10 cellular contexts compared by ENCODE assay signal in the genomic region with DNA sequence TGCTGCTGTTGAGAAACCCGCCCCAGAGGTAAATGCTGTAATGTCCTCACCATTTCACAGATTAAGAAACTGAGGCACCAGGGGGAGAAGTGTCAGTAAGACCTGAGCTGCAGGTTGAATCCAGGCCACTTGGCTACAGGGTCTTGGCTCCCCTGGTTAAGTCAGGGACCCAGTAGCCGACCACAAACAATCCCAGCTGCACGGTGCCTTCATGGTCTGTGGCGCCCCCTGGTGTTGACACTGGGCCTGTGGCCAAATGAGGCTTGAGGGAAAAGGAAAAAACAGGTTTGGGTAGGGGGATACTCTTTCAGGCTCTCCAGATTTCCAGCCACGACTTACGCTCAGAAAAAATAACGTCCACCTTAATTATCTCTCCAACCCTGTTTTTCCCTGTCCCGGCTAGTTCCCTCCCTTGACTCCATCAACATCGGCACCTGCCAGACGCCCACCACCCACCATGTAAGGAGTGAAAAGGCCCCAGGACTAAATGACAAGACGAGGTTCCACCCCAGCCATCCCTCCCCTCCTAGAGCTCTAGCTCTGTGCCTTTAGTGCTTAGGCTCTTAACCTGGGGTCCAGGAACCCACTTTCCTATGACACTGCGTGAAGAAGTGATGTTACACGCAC. TPM values are rescaled to one million over a fixed set of nuclear protein-coding genes. Genes with fewer than 3 reads are reported as not detected.
DNase-seq lines count a peak whose midpoint lies in the region; ATAC-seq and TF ChIP-seq lines count a peak whose summit lies in the region.
"Had no signal": no experiment of that assay in that cellular context is flagged by ENCODE, and none has a peak within 500 bp of the region (broad histone marks: within the 10 kb centered on the region; RNA-seq: fewer than 3 reads in every experiment).

No MANE protein-coding gene starts in this region.

- no peak overlapping the region for H3K27ac Mint-ChIP-seq in naive B cell
- H3K27ac Mint-ChIP-seq: dendritic cell treated with granulocyte-macrophage colony-stimulating factor and Interleukin-4, amounts not matched to agents 40 ng/mL and 50 ng/mL, for 4 days had no signal

- H3K27me3 Mint-ChIP-seq in naive B cell = peaks cover 0 to 7% (median 0%) of the 10 kb centered on the region in 3 donors

- H3K4me3 Mint-ChIP-seq in naive B cell = no peak overlapping the region
- H3K4me3 Mint-ChIP-seq: dendritic cell treated with granulocyte-macrophage colony-stimulating factor and Interleukin-4, amounts not matched to agents 40 ng/mL and 50 ng/mL, for 4 days had no signal

- TF ChIP-seq CTCF in GM12874 (IDR thresholded peaks at IDR 0.05; ENCODE audit: insufficient read depth, low read depth, low read length) (peak; percentile 80), dorsolateral prefrontal cortex (IDR thresholded peaks at IDR 0.05 in 54 of 56, conservative IDR thresholded peaks at IDR 0.05 in 2 of 56; ENCODE audit: low read depth in 1 of 56, partially characterized antibody in 56 of 56) (peak; percentile 37 to 97 (median 86)), suprapubic skin (IDR thresholded peaks at IDR 0.05) (peak in 1 of 2 donors; percentile 79)

- H3K27ac ChIP-seq in dorsolateral prefrontal cortex = no peak overlapping the region
- no peak overlapping the region for H3K27ac ChIP-seq in suprapubic skin

- no peaks in the 10 kb centered on the region for H3K9me3 ChIP-seq in suprapubic skin
- H3K9me3 ChIP-seq: HAP-1 had no signal

- H3K36me3 ChIP-seq in suprapubic skin = no peaks in the 10 kb centered on the region
- H3K36me3 ChIP-seq: HAP-1 had no signal

- H3K4me1 Mint-ChIP-seq in naive B cell = peaks cover 0 to 9% (median 2%) of the 10 kb centered on the region in 3 donors

- no peaks in the 10 kb centered on the region for H3K4me1 ChIP-seq in suprapubic skin
- H3K4me1 ChIP-seq: HAP-1 had no signal

- no peak overlapping the region for H3K4me3 ChIP-seq in dorsolateral prefrontal cortex
- H3K4me3 ChIP-seq in suprapubic skin = no peak overlapping the region
- H3K4me3 ChIP-seq: HAP-1 had no signal

- no peak for TF ChIP-seq EP300 in suprapubic skin (IDR thresholded peaks at IDR 0.05)

- 57% methylated on average over 13 of the region's 13 CpGs for WGBS in suprapubic skin

- peaks cover 0 to 8% of the 10 kb centered on the region in 2 donors for H3K36me3 Mint-ChIP-seq in naive B cell

- DNase-seq in AG08395 (ENCODE audit: low spot score) (peak; percentile 45), T follicular helper cell (ENCODE audit: low read depth) (peak; percentile 47), dorsolateral prefrontal cortex (peak in 1 of 10 donors; percentile 56), naive B cell (peak; percentile 35), suprapubic skin (ENCODE audit: low spot score in 2 of 2) (no peak), NCI-H1092 treated with DMSO at 0.1 percent for 48 hours (lab: John Stamatoyannopoulos, UW) (no peak), cortex of kidney (lab: John Stamatoyannopoulos, UW) (no peak)

- intact Hi-C loops in dorsolateral prefrontal cortex (cut with DNase I) = loop anchor here in 1 of 2 donors (1.0 to 10.0 kb wide), 2 partner anchors 165 to 269 kb away; no protein-coding TSS in a partner anchor

- no peak for TF ChIP-seq POLR2A in suprapubic skin (IDR thresholded peaks at IDR 0.05)

- no peaks in the 10 kb centered on the region for H3K9me3 Mint-ChIP-seq in naive B cell
- H3K9me3 Mint-ChIP-seq: dendritic cell treated with granulocyte-macrophage colony-stimulating factor and Interleukin-4, amounts not matched to agents 40 ng/mL and 50 ng/mL, for 4 days had no signal

- peak; percentile 58 to 63 for ATAC-seq in naive B cell (ENCODE audit: low read depth in 2 of 2)

- H3K27me3 ChIP-seq in dorsolateral prefrontal cortex (peaks cover 0 to 22% (median 8%) of the 10 kb centered on the region in 45 donors), suprapubic skin (peaks cover 7% of the 10 kb centered on the region)

RNA-seq across cellular contexts. Expression of a gene that starts 47.7 kb away (rescaled TPM):
- total RNA-seq in dorsolateral prefrontal cortex = 10 to 100 TPM in 54 of 120 experiments, 1 to 10 TPM in 66; 4.4 to 22.2 (median 9.5) TPM
- polyA plus RNA-seq in naive B cell (ENCODE audit: low read depth in 6 of 6) = 100 to 1,000 TPM in 1 of 6 donors, 10 to 100 TPM in 5; 40.2 to 102 (median 85.7) TPM
- total RNA-seq in suprapubic skin = 10 to 100 TPM; 16.7 to 23.9 (median 21.6) TPM

RNA-seq across cellular contexts. Expression of a gene that starts 53.6 kb away (rescaled TPM):
- total RNA-seq in dorsolateral prefrontal cortex (10 to 100 TPM; 44.4 to 86.3 (median 63.9) TPM), suprapubic skin (10 to 100 TPM; 35.2 to 54.4 (median 44.2) TPM)
- polyA plus RNA-seq in naive B cell (ENCODE audit: low read depth in 6 of 6) = 100 to 1,000 TPM in 2 of 6 donors, 10 to 100 TPM in 4; 70.9 to 101 (median 84.8) TPM

Comparison
In these comparisons a context has a peak if more than half of its experiments do, and no peak if none do; other contexts are left out.
1. DNase-seq: peak in AG08395 (single experiment), T follicular helper cell (single experiment) and naive B cell (single experiment); none in suprapubic skin (0 of 2), NCI-H1092 treated with DMSO at 0.1 percent for 48 hours (single experiment) and cortex of kidney (single experiment).